8 cellular contexts compared by ENCODE assay signal in genomic region chr1:1324524-1325287, GRCh38. TPM values are rescaled to one million over a fixed set of nuclear protein-coding genes. Genes with fewer than 3 reads are reported as not detected.
A peak's percentile ranks its signal among the peaks of the same experiment; 100 is the strongest.
DNase-seq lines count a peak whose midpoint lies in the region; ATAC-seq and TF ChIP-seq lines count a peak whose summit lies in the region.

CPTP (plus strand) TSS chr1:1324802; CDS start chr1:1326911, 2,109 bp downstream.
INTS11 (minus strand) TSS chr1:1324660; CDS start chr1:1324608, 52 bp downstream.

- no peaks in the 10 kb centered on the region for H3K36me3 Mint-ChIP-seq in neural crest cell (ENCODE audit: low read depth)

- H3K9me3 ChIP-seq in DND-41 (ENCODE audit: insufficient read depth, low read length, severe bottlenecking) (no peaks in the 10 kb centered on the region), stomach (no peaks in the 10 kb centered on the region)

- TF ChIP-seq CTCF in DND-41 (IDR thresholded peaks at IDR 0.05; ENCODE audit: borderline replicate concordance, extremely low read depth, low read length, poor library complexity, severe bottlenecking) (no peak), KMS-11 (conservative IDR thresholded peaks at IDR 0.05; ENCODE audit: low read depth, low read length) (no peak), neural crest cell (conservative IDR thresholded peaks at IDR 0.05) (no peak), stomach (IDR thresholded peaks at IDR 0.05) (no peak)

- peak within 1 kb of the TSS; percentile 91 for H3K9ac ChIP-seq in DND-41 (ENCODE audit: low read depth, low read length)
- peak within 1 kb of the TSS; percentile 75; the same call in 1 of the 2 replicates for H3K9ac ChIP-seq in KMS-11

- H3K27me3 ChIP-seq in DND-41 (ENCODE audit: insufficient read depth, low read length, poor library complexity) (no peaks in the 10 kb centered on the region), KMS-11 (ENCODE audit: insufficient read depth, low read depth) (no peaks in the 10 kb centered on the region), stomach (no peaks in the 10 kb centered on the region)

- H3K27me3 Mint-ChIP-seq in neural crest cell (ENCODE audit: low read depth): no peaks in the 10 kb centered on the region

- H3K4me3 ChIP-seq in DND-41 (ENCODE audit: low read depth in 1 of 2, low read length in 2 of 2) (peak within 1 kb of the TSS; percentile 76 to 99), KMS-11 (IDR thresholded peaks at IDR 0.05; ENCODE audit: insufficient read depth, low read depth, low read length) (peak within 1 kb of the TSS; percentile 76), stomach (peak within 1 kb of the TSS; percentile 97 to 99 (median 98))

- H3K4me2 ChIP-seq in DND-41 (ENCODE audit: insufficient read depth, low read length) (peak within 1 kb of the TSS; percentile 100), KMS-11 (peak within 1 kb of the TSS; percentile 88)

- H4K20me1 ChIP-seq in DND-41 (ENCODE audit: insufficient read depth, low read length) (peaks cover 70% of the 10 kb centered on the region), KMS-11 (ENCODE audit: insufficient read depth) (no peaks in the 10 kb centered on the region)

- intact Hi-C loops in stomach (cut with DNase I; ENCODE audit: low total_unique reads): no loop called here

- peak within 1 kb of the TSS; percentile 93 for H3K27ac Mint-ChIP-seq in neural crest cell (ENCODE audit: unreplicated experiment)

- peaks cover 12% of the 10 kb centered on the region for H3K4me1 Mint-ChIP-seq in neural crest cell

- H3K9me3 Mint-ChIP-seq in neural crest cell: no peaks in the 10 kb centered on the region

- H3K4me1 ChIP-seq in DND-41 (ENCODE audit: insufficient read depth, low read length): peaks cover 51% of the 10 kb centered on the region
- H3K4me1 ChIP-seq in KMS-11 (ENCODE audit: low read depth, poor library complexity, severe bottlenecking): peaks cover 22% of the 10 kb centered on the region
- peaks cover 39 to 63% (median 62%) of the 10 kb centered on the region in 4 donors for H3K4me1 ChIP-seq in stomach

- DNase-seq in DND-41 (peak; percentile 95), SHP77 treated with DMSO at 0.1 percent for 48 hours (lab: John Stamatoyannopoulos, UW) (peak; percentile 56), fibroblast of the conjunctiva (ENCODE audit: low read depth) (peak; percentile 78), neural crest cell (ENCODE audit: low read depth, low spot score) (peak; percentile 95), stomach (peak; percentile 95)
- DNase-seq in activated effector memory CD4-positive, alpha-beta T cell treated with anti-CD3 and anti-CD28 coated beads, Interleukin-2, amount 50 U/mL, for 16 hours: peak; percentile 99

- H3K4me3 Mint-ChIP-seq in neural crest cell: peak within 1 kb of the TSS; percentile 88

- 0 to 2% (median 0%) methylated on average over 2 to 81 of the region's 84 CpGs; no CpG with 5 or more reads in 1 of the 5 donors for WGBS in stomach, 5 donors

- TF ChIP-seq POLR2A in stomach (IDR thresholded peaks at IDR 0.05): peak in 1 of 4 donors; percentile 18

- peak; percentile 88 for ATAC-seq in DND-41 (ENCODE audit: insufficient read depth, low read depth)
- ATAC-seq in GM21737 (IDR thresholded peaks at IDR 0.05; ENCODE audit: unreplicated experiment): peak; percentile 53

- H2AFZ ChIP-seq in DND-41 (ENCODE audit: low read depth, low read length) (peak within 1 kb of the TSS; percentile 90), KMS-11 (ENCODE audit: low read depth) (peak within 1 kb of the TSS; percentile 78)

- H3K79me2 ChIP-seq in DND-41 (ENCODE audit: insufficient read depth, low read length): peaks cover 67% of the 10 kb centered on the region
- peaks cover 49% of the 10 kb centered on the region for H3K79me2 ChIP-seq in KMS-11 (ENCODE audit: insufficient read depth, low read depth)

- H3K27ac ChIP-seq in DND-41 (ENCODE audit: low read length) (peak within 1 kb of the TSS; percentile 75), KMS-11 (peak within 1 kb of the TSS; percentile 39; the same call in 1 of the 2 replicates), stomach (peak within 1 kb of the TSS; percentile 86 to 96 (median 90))

- TF ChIP-seq EP300 in stomach (IDR thresholded peaks at IDR 0.05): no peak

- H3K36me3 ChIP-seq in DND-41 (ENCODE audit: insufficient read depth, low read length) (peaks cover 50% of the 10 kb centered on the region), KMS-11 (ENCODE audit: insufficient read depth) (no peaks in the 10 kb centered on the region), stomach (peaks cover 17 to 59% (median 46%) of the 10 kb centered on the region in 4 donors)

RNA-seq across cellular contexts. Expression of gene CPTP, which starts in this region (rescaled TPM):
- total RNA-seq in neural crest cell: 18.9 and 19.8 TPM in 2 replicates
- 100 to 1,000 TPM in 1 of 5 donors, 10 to 100 TPM in 2, 1 to 10 TPM in 2; 6.6 to 226 (median 12.3) TPM for total RNA-seq in stomach
- polyA plus RNA-seq in stomach: 10 to 100 TPM; 17.3 to 49.1 (median 28.4) TPM

RNA-seq across cellular contexts. Expression of gene INTS11, which starts in this region (rescaled TPM):
- 137 and 160 TPM in 2 replicates for total RNA-seq in neural crest cell
- total RNA-seq in stomach: 100 to 1,000 TPM in 4 of 5 donors, 10 to 100 TPM in 1; 59.5 to 520 (median 192) TPM
- 100 to 1,000 TPM; 113 to 151 (median 134) TPM for polyA plus RNA-seq in stomach

Comparison
In these comparisons a context has a peak if more than half of its experiments do, and no peak if none do; other contexts are left out.
1. Peak in every context shown above with its lines: DNase-seq, ATAC-seq, H3K4me3 ChIP-seq and H3K27ac ChIP-seq.
2. H3K27ac ChIP-seq: peak in every context shown above with its lines; median percentile 90 in stomach; 75 in DND-41; 39 in KMS-11.